Comparison of ENCODE assay signal across 14 cellular contexts in the genomic region with DNA sequence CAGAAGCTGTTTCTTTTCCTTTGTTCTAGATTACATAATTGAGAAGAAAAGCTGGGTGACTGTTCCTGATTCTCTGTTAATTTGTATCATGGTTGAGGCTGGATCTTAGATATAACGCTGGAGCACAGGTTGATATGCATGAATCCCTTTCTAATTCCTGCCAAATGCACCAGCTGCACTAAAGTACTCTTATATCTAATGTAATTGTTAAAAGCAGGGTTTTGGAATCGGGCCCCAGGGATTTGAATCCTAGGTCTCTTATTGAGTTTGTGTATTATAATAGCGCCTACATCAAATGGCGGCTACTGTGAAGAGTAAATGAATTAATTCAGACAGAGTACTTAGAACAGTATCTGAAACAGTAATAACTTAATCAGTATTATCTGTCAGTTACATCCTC.
"Had no signal": no experiment of that assay in that cellular context is flagged by ENCODE, and none has a peak within 500 bp of the region (broad histone marks: within the 10 kb centered on the region; RNA-seq: fewer than 3 reads in every experiment).

No MANE protein-coding gene starts in this region.

- H3K36me3 Mint-ChIP-seq: activated CD4-positive, alpha-beta memory T cell treated with anti-CD3 and anti-CD28 coated beads for 36 hours; neural progenitor cell had no signal

- H3K27me3 Mint-ChIP-seq: activated CD4-positive, alpha-beta memory T cell treated with anti-CD3 and anti-CD28 coated beads for 36 hours; activated CD4-positive, alpha-beta T cell treated with anti-CD3 and anti-CD28 coated beads for 36 hours; effector memory CD8-positive, alpha-beta T cell; stimulated activated naive CD8-positive, alpha-beta T cell treated with anti-CD3 and anti-CD28 coated beads, Interleukin-15, amount 100 ng/mL, for 72 hours had no signal

- H3K4me1 Mint-ChIP-seq: activated CD4-positive, alpha-beta T cell treated with anti-CD3 and anti-CD28 coated beads for 36 hours; neural progenitor cell; stimulated activated naive CD8-positive, alpha-beta T cell treated with anti-CD3 and anti-CD28 coated beads, Interleukin-15, amount 100 ng/mL, for 72 hours had no signal

- DNase-seq: activated CD4-positive, alpha-beta memory T cell treated with anti-CD3 and anti-CD28 coated beads for 36 hours; activated CD4-positive, alpha-beta T cell treated with anti-CD3 and anti-CD28 coated beads for 36 hours; activated effector memory CD4-positive, alpha-beta T cell treated with Interleukin-2 at 50 U/mL for 16 hours; activated naive CD4-positive, alpha-beta T cell treated with anti-CD3 and anti-CD28 coated beads, Interleukin-2, amount 50 U/mL, for 16 hours; activated T-cell treated with anti-CD3 and anti-CD28 coated beads, Interleukin-2, amount 50 U/mL, for 4 hours; dermis blood vessel endothelial cell; effector memory CD8-positive, alpha-beta T cell; foreskin keratinocyte; ovary; stimulated activated naive CD8-positive, alpha-beta T cell treated with anti-CD3 and anti-CD28 coated beads, Interleukin-15, amount 100 ng/mL, for 72 hours; upper lobe of left lung; WERI-Rb-1 had no signal

- H3K4me3 Mint-ChIP-seq: activated CD4-positive, alpha-beta memory T cell treated with anti-CD3 and anti-CD28 coated beads for 36 hours; activated CD4-positive, alpha-beta T cell treated with anti-CD3 and anti-CD28 coated beads for 36 hours; activated T-cell treated with anti-CD3 and anti-CD28 coated beads, Interleukin-2, amount 50 U/mL, for 4 hours; effector memory CD8-positive, alpha-beta T cell; neural progenitor cell; stimulated activated naive CD8-positive, alpha-beta T cell treated with anti-CD3 and anti-CD28 coated beads, Interleukin-15, amount 100 ng/mL, for 72 hours had no signal

- H3K9me3 Mint-ChIP-seq: activated CD4-positive, alpha-beta memory T cell treated with anti-CD3 and anti-CD28 coated beads for 36 hours; activated T-cell treated with anti-CD3 and anti-CD28 coated beads, Interleukin-2, amount 50 U/mL, for 4 hours; neural progenitor cell; stimulated activated naive CD8-positive, alpha-beta T cell treated with anti-CD3 and anti-CD28 coated beads, Interleukin-15, amount 100 ng/mL, for 72 hours had no signal

- ATAC-seq: activated CD4-positive, alpha-beta T cell treated with anti-CD3 and anti-CD28 coated beads for 36 hours; activated T-cell treated with anti-CD3 and anti-CD28 coated beads, Interleukin-2, amount 50 U/mL, for 4 hours; effector memory CD8-positive, alpha-beta T cell; foreskin keratinocyte; sciatic nerve; stimulated activated naive CD8-positive, alpha-beta T cell treated with anti-CD3 and anti-CD28 coated beads, Interleukin-15, amount 100 ng/mL, for 72 hours had no signal

- H3K27ac Mint-ChIP-seq: activated CD4-positive, alpha-beta memory T cell treated with anti-CD3 and anti-CD28 coated beads for 36 hours; activated CD4-positive, alpha-beta T cell treated with anti-CD3 and anti-CD28 coated beads for 36 hours; effector memory CD8-positive, alpha-beta T cell; neural progenitor cell; stimulated activated naive CD8-positive, alpha-beta T cell treated with anti-CD3 and anti-CD28 coated beads, Interleukin-15, amount 100 ng/mL, for 72 hours had no signal
